Comparison of ENCODE assay signal across 8 cellular contexts in the genomic region with DNA sequence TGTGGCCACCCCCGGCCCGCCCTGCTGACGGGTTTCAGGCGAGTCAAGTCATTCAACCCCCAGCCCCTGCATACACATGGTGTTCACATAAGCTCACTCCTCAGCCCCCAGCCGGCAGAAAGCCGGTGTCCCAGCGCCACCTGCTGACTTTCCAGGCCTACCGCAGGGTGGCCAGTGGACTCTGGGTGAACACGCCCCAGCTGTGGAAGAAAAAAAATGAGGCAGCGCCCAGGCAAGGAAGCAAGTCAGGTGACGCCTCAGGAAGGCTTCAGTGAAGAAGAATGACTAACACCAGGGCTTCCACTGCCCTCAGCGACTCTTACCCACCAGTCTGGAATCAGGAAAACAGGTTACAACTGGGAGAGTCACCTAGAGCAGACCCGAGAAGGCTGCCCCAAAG. TPM values are rescaled to one million over a fixed set of nuclear protein-coding genes. Genes with fewer than 3 reads are reported as not detected.
DNase-seq lines count a peak whose midpoint lies in the region; ATAC-seq, FAIRE-seq and TF ChIP-seq lines count a peak whose summit lies in the region.

No MANE protein-coding gene starts in this region.

- peak; percentile 75 for DNase-seq in D341Med (ENCODE audit: low spot score)
- peak; percentile 92 for DNase-seq in HPDE6-E6E7 (ENCODE audit: extremely low spot score)
- DNase-seq in SJCRH30, result peak; percentile 55 to 60
- DNase-seq in MCF 10A (ENCODE audit: unreplicated experiment), result peak; percentile 85
- DNase-seq in kidney, result peak; percentile 86
- DNase-seq in stimulated activated CD4-positive, alpha-beta T cell treated with anti-CD3 and anti-CD28 coated beads, Interleukin-2, amount 100 ng/mL, for 4 hours (ENCODE audit: low read depth), result peak; percentile 24
- DNase-seq in NCI-H187 treated with DMSO at 0.1 percent for 48 hours (lab: John Stamatoyannopoulos, UW), result no peak

- no peaks in the 10 kb centered on the region for H3K4me1 Mint-ChIP-seq in MCF 10A (ENCODE audit: insufficient read depth, unreplicated experiment)

- H3K27me3 ChIP-seq in SJCRH30, result no peaks in the 10 kb centered on the region

- H3K4me1 ChIP-seq in SJCRH30 (no peaks in the 10 kb centered on the region), kidney (ENCODE audit: control insufficient read depth in 1 of 2, insufficient read depth in 1 of 2, low read depth in 1 of 2, low read length in 2 of 2) (peaks cover 0 to 3% of the 10 kb centered on the region in 2 donors)

- H3K27ac ChIP-seq in SJCRH30 (no peak overlapping the region), kidney (ENCODE audit: low read depth in 2 of 2, low read length in 2 of 2) (no peak overlapping the region)

- ATAC-seq in GM21723 (IDR thresholded peaks at IDR 0.05; ENCODE audit: unreplicated experiment), result no peak

- no peaks in the 10 kb centered on the region for H3K9me3 Mint-ChIP-seq in MCF 10A (ENCODE audit: unreplicated experiment)

- peak overlapping the region; percentile 69 for H3K27ac Mint-ChIP-seq in MCF 10A (ENCODE audit: low read depth, unreplicated experiment)

- BruUV-seq in MCF 10A (replicated peaks; lab: Mats Ljungman, UMichigan), result no TSS peak

- H3K9me3 ChIP-seq in SJCRH30 (replicated peaks) (no peaks in the 10 kb centered on the region), kidney (ENCODE audit: control insufficient read depth in 1 of 2, low read length in 2 of 2) (no peaks in the 10 kb centered on the region)

- H3K27me3 Mint-ChIP-seq in MCF 10A (ENCODE audit: insufficient read depth, unreplicated experiment), result no peaks in the 10 kb centered on the region

- no peak for FAIRE-seq in kidney (lab: Jason Lieb, UNC)

- TF ChIP-seq CTCF in MCF 10A (IDR thresholded peaks at IDR 0.05; ENCODE audit: unreplicated experiment) (peak; percentile 79), kidney (IDR thresholded peaks at IDR 0.05; ENCODE audit: borderline replicate concordance, extremely low read depth, insufficient read depth) (peak; percentile 54)

- POLR2A ChIA-PET in MCF 10A (lab: Yijun Ruan, JAX), result interaction anchor here (0.6 to 1.4 kb wide), 5 partner anchors 14 to 154 kb away, joined by 3 to 5 read pairs (median 3); no protein-coding TSS in a partner anchor

- H3K36me3 Mint-ChIP-seq in MCF 10A (ENCODE audit: insufficient read depth, unreplicated experiment), result peaks cover 23% of the 10 kb centered on the region

- H3K4me3 ChIP-seq in SJCRH30, result no peak overlapping the region
- no peak overlapping the region for H3K4me3 ChIP-seq in kidney (ENCODE audit: low read length in 2 of 2)

- H3K9ac ChIP-seq in kidney (ENCODE audit: low read length in 2 of 2), result no peak overlapping the region

- H3K36me3 ChIP-seq in SJCRH30 (no peaks in the 10 kb centered on the region), kidney (ENCODE audit: control insufficient read depth in 1 of 2, insufficient read depth in 2 of 2, low read length in 2 of 2) (peaks cover 0 to 3% of the 10 kb centered on the region in 2 donors)

- intact Hi-C loops in MCF 10A (cut with micrococcal nuclease) (loop anchor here (2.0 kb wide), 1 partner anchor 154 kb away; no protein-coding TSS in a partner anchor), kidney (cut with DNase I) (no loop called here)

- peak overlapping the region; percentile 8 for H3K4me3 Mint-ChIP-seq in MCF 10A (ENCODE audit: unreplicated experiment)

- CTCF ChIA-PET in MCF 10A (lab: Yijun Ruan, JAX), result interaction anchor here (0.6 to 3.6 kb wide), 21 partner anchors 11 to 803 kb away, joined by 3 to 28 read pairs (median 4); partner anchors contain the start of gene SLC6A8

RNA-seq across cellular contexts. Expression of gene BCAP31, which starts 15.8 kb away (rescaled TPM):
- 77.9 and 78.0 TPM in 2 replicates for total RNA-seq in SJCRH30 (2014; rRNA removed; shearing (Covaris generic))
- total RNA-seq in MCF 10A (2022) (197 and 203 TPM in 2 replicates), kidney (218 TPM)
- polyA plus RNA-seq in kidney (ENCODE audit: insufficient read depth, low read depth, low replicate concordance), result 246 TPM

RNA-seq across cellular contexts. Expression of gene ABCD1, which starts 16.2 kb away (rescaled TPM):
- total RNA-seq in SJCRH30 (2014; rRNA removed; shearing (Covaris generic)), result 4.8 and 4.9 TPM in 2 replicates
- total RNA-seq in MCF 10A (2022) (3.5 and 4.1 TPM in 2 replicates), kidney (13.7 TPM)
- 5.2 TPM for polyA plus RNA-seq in kidney (ENCODE audit: insufficient read depth, low read depth, low replicate concordance)

RNA-seq across cellular contexts. Expression of gene SLC6A8, which starts 20.7 kb away (rescaled TPM):
- 9.5 TPM in 2 replicates for total RNA-seq in SJCRH30 (2014; rRNA removed; shearing (Covaris generic))
- total RNA-seq in MCF 10A (2022) (59.9 and 66.6 TPM in 2 replicates), kidney (110 TPM)
- polyA plus RNA-seq in kidney (ENCODE audit: insufficient read depth, low read depth, low replicate concordance), result 79.7 TPM

RNA-seq across cellular contexts. Expression of gene PNCK, which starts 34.8 kb away (rescaled TPM):
- not detected in 2 replicates for total RNA-seq in SJCRH30 (2014; rRNA removed; shearing (Covaris generic))
- total RNA-seq in MCF 10A (2022) (not detected in 2 replicates), kidney (1.5 TPM)
- polyA plus RNA-seq in kidney (ENCODE audit: insufficient read depth, low read depth, low replicate concordance), result 5.5 TPM

RNA-seq across cellular contexts. Expression of gene PLXNB3, which starts 55.6 kb away (rescaled TPM):
- total RNA-seq in SJCRH30 (2014; rRNA removed; shearing (Covaris generic)), result 2.0 and 3.7 TPM in 2 replicates
- total RNA-seq in MCF 10A (2022), result 7.2 and 13.5 TPM in 2 replicates
- 5.6 TPM for total RNA-seq in kidney
- 2.2 TPM for polyA plus RNA-seq in kidney (ENCODE audit: insufficient read depth, low read depth, low replicate concordance)
